In the genomic region with DNA sequence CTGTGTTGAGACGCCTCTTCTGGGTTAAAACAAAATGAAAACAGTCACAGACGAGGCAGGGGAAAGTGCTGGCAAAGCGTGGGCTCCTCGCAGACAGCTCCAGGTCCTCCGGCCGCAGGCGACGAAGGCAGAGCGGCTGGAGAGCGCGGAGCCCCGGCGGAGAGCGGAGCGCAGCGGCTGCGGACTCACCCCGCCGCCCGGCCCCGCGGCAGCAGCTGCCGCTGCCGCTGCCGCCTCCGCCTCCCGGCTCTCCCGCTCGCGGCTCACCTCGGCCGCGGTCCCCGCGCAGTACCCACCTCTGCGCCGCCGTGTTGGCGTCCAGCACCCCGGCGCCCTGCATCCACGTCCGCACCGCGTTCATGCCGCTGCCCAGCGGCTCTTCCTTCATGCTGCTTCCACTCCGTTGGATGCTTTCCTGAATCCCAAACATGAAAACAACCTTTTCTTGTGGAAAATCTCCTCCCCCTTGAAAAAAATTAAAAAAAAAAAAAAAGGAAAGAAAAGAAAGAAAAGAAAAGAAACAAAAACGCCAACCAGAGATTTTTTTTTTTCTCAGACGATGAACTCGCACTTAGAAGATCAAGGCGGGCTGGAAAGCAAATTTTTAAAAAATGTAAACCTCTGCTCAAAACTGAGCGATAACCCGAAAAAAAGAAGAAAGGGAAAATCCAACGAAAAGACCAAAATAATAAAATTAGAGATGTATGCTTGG, we compare ENCODE assay signal across 8 cellular contexts. TPM values are rescaled to one million over a fixed set of nuclear protein-coding genes. Genes with fewer than 3 reads are reported as not detected.
A peak's percentile ranks its signal among the peaks of the same experiment; 100 is the strongest.
DNase-seq lines count a peak whose midpoint lies in the region; ATAC-seq, FAIRE-seq and TF ChIP-seq lines count a peak whose summit lies in the region.

No MANE protein-coding gene starts in this region.

- no peak for FAIRE-seq in D721Med (lab: Jason Lieb, UNC)

- no peak for TF ChIP-seq CTCF in D721Med (IDR thresholded peaks at IDR 0.05; ENCODE audit: insufficient read depth, missing control alignments)

- no peaks in the 10 kb centered on the region for H3K9me3 ChIP-seq in T-helper 17 cell (ENCODE audit: control insufficient read depth, low read length, poor library complexity, severe bottlenecking)

- H3K4me3 Mint-ChIP-seq in IgD-negative memory B cell (peak overlapping the region; percentile 60 to 100 (median 100)), T-helper 17 cell (peak overlapping the region; percentile 94)
- H3K4me3 Mint-ChIP-seq in central memory CD8-positive, alpha-beta T cell: peak overlapping the region; percentile 75

- DNase-seq in AG20443 (ENCODE audit: low spot score): peak; percentile 64
- DNase-seq in T-helper 17 cell: peak in 1 of 3 donors; percentile 27
- DNase-seq in central memory CD8-positive, alpha-beta T cell (ENCODE audit: low spot score in 2 of 2): no peak
- peak; percentile 35 for DNase-seq in kidney tubule cell (ENCODE audit: low spot score)
- peak; percentile 59 for DNase-seq in stimulated activated CD8-positive, alpha-beta memory T cell treated with anti-CD3 and anti-CD28 coated beads, Interleukin-4, amount 100 ng/mL, for 48 hours
- no peak for DNase-seq in D721Med (ENCODE audit: insufficient read length, low spot score)

- peaks cover 44 to 47% (median 45%) of the 10 kb centered on the region in 3 donors for H3K4me1 Mint-ChIP-seq in IgD-negative memory B cell
- H3K4me1 Mint-ChIP-seq in T-helper 17 cell: peaks cover 35% of the 10 kb centered on the region
- H3K4me1 Mint-ChIP-seq in central memory CD8-positive, alpha-beta T cell: peaks cover 38% of the 10 kb centered on the region

- peak; percentile 46 for ATAC-seq in T-helper 17 cell
- peak; percentile 57 for ATAC-seq in central memory CD8-positive, alpha-beta T cell (replicated peaks; ENCODE audit: extremely low read depth, poor library complexity, severe bottlenecking)

- H3K9me3 Mint-ChIP-seq in IgD-negative memory B cell: no peaks in the 10 kb centered on the region
- no peaks in the 10 kb centered on the region for H3K9me3 Mint-ChIP-seq in central memory CD8-positive, alpha-beta T cell

- H3K27me3 Mint-ChIP-seq in IgD-negative memory B cell (peaks cover 2% of the 10 kb centered on the region), T-helper 17 cell (peaks cover 72% of the 10 kb centered on the region)
- peaks cover 82% of the 10 kb centered on the region for H3K27me3 Mint-ChIP-seq in central memory CD8-positive, alpha-beta T cell

- in situ Hi-C loops in GM18951 (cut with MboI; ENCODE audit: low sequenced_read_pairs, unreplicated experiment): no loop called here

- H3K27ac Mint-ChIP-seq in IgD-negative memory B cell: peak overlapping the region; percentile 98 to 100 (median 98)
- peak overlapping the region; percentile 89 for H3K27ac Mint-ChIP-seq in T-helper 17 cell
- H3K27ac Mint-ChIP-seq in central memory CD8-positive, alpha-beta T cell (ENCODE audit: low read depth): peak overlapping the region; percentile 73

- H3K36me3 Mint-ChIP-seq in IgD-negative memory B cell: peaks cover 5% of the 10 kb centered on the region
- H3K36me3 Mint-ChIP-seq in T-helper 17 cell (ENCODE audit: low read depth): peaks cover 2% of the 10 kb centered on the region
- peaks cover 11% of the 10 kb centered on the region for H3K36me3 Mint-ChIP-seq in central memory CD8-positive, alpha-beta T cell (ENCODE audit: insufficient read depth)

- TF ChIP-seq POLR2A in GM18951 (IDR thresholded peaks at IDR 0.05; ENCODE audit: extremely low read depth, insufficient read depth, insufficient read length): peak; percentile 57

RNA-seq across cellular contexts. Expression of a gene that starts 0.5 kb away (rescaled TPM):
- polyA plus RNA-seq in IgD-negative memory B cell: 47.0 TPM
- total RNA-seq in T-helper 17 cell: 1 to 10 TPM in 1 of 2 donors, not detected in 1; 2.3 TPM

Comparison
In these comparisons a context has a peak if more than half of its experiments do, and no peak if none do; other contexts are left out.
1. DNase-seq: peak in AG20443 (single experiment), kidney tubule cell (single experiment) and stimulated activated CD8-positive, alpha-beta memory T cell treated with anti-CD3 and anti-CD28 coated beads, Interleukin-4, amount 100 ng/mL, for 48 hours (single experiment); none in central memory CD8-positive, alpha-beta T cell (0 of 2) and D721Med (single experiment).
2. Peak in every context shown above with its lines, with median percentiles within 50 percentile points of each other: H3K27ac Mint-ChIP-seq and H3K4me3 Mint-ChIP-seq.